1 cellular context compared by ENCODE assay signal in genomic region chr2:109530712-109531111, GRCh38.
TF ChIP-seq lines count a peak whose summit lies in the region.

No MANE protein-coding gene starts in this region.

TF ChIP-seq in A549, 52 proteins besides CTCF, POLR2A, EP300 and RAD21 (continued from another document):
- TF ChIP-seq E2F6 (IDR thresholded peaks at IDR 0.05; ENCODE audit: borderline replicate concordance, low read depth) (no peak), FOXS1 (CRISPR knock-in tag; IDR thresholded peaks at IDR 0.05) (no peak), PBX3 (IDR thresholded peaks at IDR 0.05) (no peak), RFX5 (IDR thresholded peaks at IDR 0.05) (no peak), ZC3H11A (IDR thresholded peaks at IDR 0.05) (no peak), KDM1A (IDR thresholded peaks at IDR 0.05; ENCODE audit: low read depth) (no peak), NR3C1 (IDR thresholded peaks at IDR 0.05) (no peak), ZSCAN20 (CRISPR knock-in tag; IDR thresholded peaks at IDR 0.05) (no peak)
- TF ChIP-seq, protein P1, sequence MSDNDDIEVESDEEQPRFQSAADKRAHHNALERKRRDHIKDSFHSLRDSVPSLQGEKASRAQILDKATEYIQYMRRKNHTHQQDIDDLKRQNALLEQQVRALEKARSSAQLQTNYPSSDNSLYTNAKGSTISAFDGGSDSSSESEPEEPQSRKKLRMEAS (IDR thresholded peaks at IDR 0.05), result no peak
TF ChIP-seq in A549: peak in this region for 0.
